Comparison of ENCODE assay signal across 17 cellular contexts in genomic region chr2:236971131-236971850, GRCh38.
DNase-seq lines count a peak whose midpoint lies in the region; ATAC-seq, FAIRE-seq and TF ChIP-seq lines count a peak whose summit lies in the region.
"Had no signal": no experiment of that assay in that cellular context is flagged by ENCODE, and none has a peak within 500 bp of the region (broad histone marks: within the 10 kb centered on the region; RNA-seq: fewer than 3 reads in every experiment).

No MANE protein-coding gene starts in this region.

- H4K20me1 ChIP-seq in H1 (replicated peaks in 1 of 2; ENCODE audit: control insufficient read depth in 1 of 2, insufficient read depth in 2 of 2, low read length in 2 of 2) = no peaks in the 10 kb centered on the region

- TF ChIP-seq CTCF in H1 (IDR thresholded peaks at IDR 0.05; ENCODE audit: control extremely low read depth in 1 of 3, insufficient read depth in 1 of 3, low read depth in 1 of 3, low read length in 3 of 3) (no peak), lower lobe of right lung (IDR thresholded peaks at IDR 0.05) (no peak), upper lobe of left lung (IDR thresholded peaks at IDR 0.05) (no peak), D721Med (IDR thresholded peaks at IDR 0.05; ENCODE audit: insufficient read depth, missing control alignments) (no peak)

- H3K27me3 ChIP-seq in H1 (replicated peaks in 1 of 4; ENCODE audit: control insufficient read depth in 3 of 4, extremely low read depth in 1 of 4, insufficient read depth in 3 of 4, low read length in 3 of 4) (no peaks in the 10 kb centered on the region), lower lobe of right lung (ENCODE audit: low read depth) (no peaks in the 10 kb centered on the region), upper lobe of left lung (no peaks in the 10 kb centered on the region)
- H3K27me3 ChIP-seq: Peyer's patch had no signal

- H3K23me2 ChIP-seq in H1 (ENCODE audit: low read depth, low read length) = no peaks in the 10 kb centered on the region

- no peak overlapping the region for H4K8ac ChIP-seq in H1 (ENCODE audit: extremely low read depth, insufficient read depth, low read length)

- H2AK5ac ChIP-seq in H1 (ENCODE audit: low read depth, low read length) = no peak overlapping the region

- no peak overlapping the region; the same call in 1 of the 2 replicates for H2BK5ac ChIP-seq in H1 (ENCODE audit: low read depth, low read length)

- no peak overlapping the region for H4K5ac ChIP-seq in H1 (ENCODE audit: insufficient read length, low read depth, low read length)

- DNase-seq in activated CD8-positive, alpha-beta memory T cell treated with anti-CD3 and anti-CD28 coated beads for 24 hours = peak; percentile 17
- no peak for DNase-seq in activated CD8-positive, alpha-beta memory T cell treated with anti-CD3 and anti-CD28 coated beads, Interleukin-2, amount 50 U/mL, for 48 hours
- DNase-seq in H1 (ENCODE audit: low read depth in 1 of 2, low spot score in 2 of 2) (no peak), lower lobe of right lung (peak; percentile 81), upper lobe of left lung (peak in 1 of 2 donors; percentile 83), 8988T (no peak), D721Med (ENCODE audit: insufficient read length, low spot score) (no peak), D341Med (ENCODE audit: low spot score) (no peak)
- DNase-seq: activated CD4-positive, alpha-beta T cell treated with anti-CD3 and anti-CD28 coated beads, Interleukin-2, amount 50 U/mL, for 48 hours; activated effector memory CD4-positive, alpha-beta T cell treated with Interleukin-2 at 50 U/mL for 16 hours; Calu3; natural killer cell; NCI-H1105 had no signal

- no peak for TF ChIP-seq EP300 in H1 (IDR thresholded peaks at IDR 0.05; ENCODE audit: borderline replicate concordance in 1 of 2, low read depth in 2 of 2, low read length in 2 of 2)
- peak in 1 of 4 donors; percentile 67 for TF ChIP-seq EP300 in upper lobe of left lung (IDR thresholded peaks at IDR 0.05)

- no peak overlapping the region for H3K4ac ChIP-seq in H1 (replicated peaks; ENCODE audit: insufficient read length, low read depth, low read length)

- no peak overlapping the region for H3K23ac ChIP-seq in H1 (ENCODE audit: insufficient read length)

- H3K4me3 ChIP-seq in H1 (ENCODE audit: extremely low read depth in 1 of 4, insufficient read depth in 2 of 4, low read depth in 3 of 4, low read length in 4 of 4) (no peak overlapping the region), lower lobe of right lung (no peak overlapping the region), upper lobe of left lung (no peak overlapping the region)
- H3K4me3 ChIP-seq: A549, Peyer's patch had no signal

- TF ChIP-seq POLR2A in H1 (IDR thresholded peaks at IDR 0.05; ENCODE audit: control extremely low read depth in 1 of 2, low read depth in 2 of 2, low read length in 2 of 2) (no peak), upper lobe of left lung (IDR thresholded peaks at IDR 0.05) (peak in 1 of 4 donors; percentile 5)

- H2BK20ac ChIP-seq in H1 (ENCODE audit: low read length) = no peak overlapping the region

- no peak overlapping the region for H2BK120ac ChIP-seq in H1 (replicated peaks; ENCODE audit: low read depth, low read length)

- intact Hi-C loops in lower lobe of right lung (cut with DNase I) = no loop called here

- peak; percentile 75 to 82 for ATAC-seq in lower lobe of right lung
- peak; percentile 41 to 61 for ATAC-seq in upper lobe of left lung (ENCODE audit: low FRiP score in 2 of 2)
- ATAC-seq: A549, natural killer cell had no signal

- H2BK15ac ChIP-seq in H1 (ENCODE audit: low read length) = 0 out of 2 replicates have a peak overlapping the region, but pooled peaks have one; percentile 88

- H4K91ac ChIP-seq in H1 (replicated peaks; ENCODE audit: insufficient read length, low read length) = no peak overlapping the region

- no peaks in the 10 kb centered on the region for H3K79me1 ChIP-seq in H1 (ENCODE audit: low read depth, low read length)

- no peak overlapping the region for H3K4me2 ChIP-seq in H1 (ENCODE audit: insufficient read depth in 1 of 2, low read depth in 2 of 2, low read length in 2 of 2)

- H3K9ac ChIP-seq in H1 (replicated peaks in 1 of 4; ENCODE audit: extremely low read depth in 1 of 4, low read depth in 3 of 4, low read length in 3 of 4) = no peak overlapping the region

- no peak overlapping the region for H3K27ac ChIP-seq in H1 (ENCODE audit: low read depth, low read length)
- peak overlapping the region; percentile 53 for H3K27ac ChIP-seq in lower lobe of right lung
- peak overlapping the region; percentile 37 to 84 (median 64) for H3K27ac ChIP-seq in upper lobe of left lung

- POLR2A ChIA-PET in H1 (lab: Charles Lee; ENCODE audit: partially characterized antibody) = no interaction called here

- WGBS in H1 (ENCODE audit: extremely low coverage in 1 of 2, insufficient coverage in 1 of 2, insufficient read length in 1 of 2, insufficient replicate concordance in 2 of 2, low coverage in 1 of 2, low lambda C conversion rate in 2 of 2, missing lambda C conversion rate in 1 of 2), 2 experiments = 87% methylated on average over 15 of the region's 15 CpGs; no CpG with 5 or more reads in 1 of the 2 experiments
- WGBS in upper lobe of left lung, 2 donors = 63 to 65% methylated on average over 15 of the region's 15 CpGs

- CTCF ChIA-PET in H1 (lab: Charles Lee; ENCODE audit: partially characterized antibody) = interaction anchor here (0.8 to 1.4 kb wide), 2 partner anchors 11 to 662 kb away, joined by 3 to 4 read pairs; no protein-coding TSS in a partner anchor

- H3K36me3 ChIP-seq in H1 (ENCODE audit: control insufficient read depth in 2 of 4, insufficient read depth in 4 of 4, low read length in 3 of 4) = no peaks in the 10 kb centered on the region
- H3K36me3 ChIP-seq in lower lobe of right lung = no peaks in the 10 kb centered on the region
- H3K36me3 ChIP-seq in upper lobe of left lung = no peaks in the 10 kb centered on the region
- H3K36me3 ChIP-seq: Peyer's patch had no signal

- no peak overlapping the region for H2AFZ ChIP-seq in H1 (ENCODE audit: low read length)

- H3K9me3 ChIP-seq in H1 (ENCODE audit: insufficient read depth in 2 of 2, low read depth in 1 of 2, low read length in 1 of 2) (no peaks in the 10 kb centered on the region), lower lobe of right lung (no peaks in the 10 kb centered on the region), upper lobe of left lung (no peaks in the 10 kb centered on the region)
- H3K9me3 ChIP-seq: A549, Peyer's patch had no signal

- no peak for FAIRE-seq in H1 (lab: Jason Lieb, UNC)
- no peak for FAIRE-seq in D721Med (lab: Jason Lieb, UNC)
- FAIRE-seq: A549, astrocyte, HTR-8/SVneo had no signal

- no peak for TF ChIP-seq RAD21 in H1 (IDR thresholded peaks at IDR 0.05 in 1 of 2, conservative IDR thresholded peaks at IDR 0.05 in 1 of 2; ENCODE audit: low read depth in 2 of 2, low read length in 2 of 2)

- no peak overlapping the region for H3K18ac ChIP-seq in H1 (ENCODE audit: extremely low read depth, low read length)

- no peak overlapping the region for H3K56ac ChIP-seq in H1 (replicated peaks; ENCODE audit: insufficient read length, low read depth, low read length)

- H3K14ac ChIP-seq in H1 (ENCODE audit: insufficient read length) = no peak overlapping the region

- H2BK12ac ChIP-seq in H1 (ENCODE audit: low read depth, low read length) = no peak overlapping the region

- H3K79me2 ChIP-seq in H1 (ENCODE audit: control insufficient read depth in 1 of 2, insufficient read depth in 2 of 2, low read length in 2 of 2) = no peaks in the 10 kb centered on the region

- H3K4me1 ChIP-seq in H1 (replicated peaks in 1 of 4; ENCODE audit: control insufficient read depth in 3 of 4, insufficient read depth in 4 of 4, low read length in 3 of 4) (peaks cover 0 to 15% (median 4%) of the 10 kb centered on the region in 4 experiments; a peak in 4 of 7 replicates), lower lobe of right lung (peaks cover 44% of the 10 kb centered on the region), upper lobe of left lung (peaks cover 16 to 23% (median 18%) of the 10 kb centered on the region in 4 donors)

TF ChIP-seq in H1, 55 proteins besides CTCF, POLR2A, EP300 and RAD21:
- no peak for TF ChIP-seq ASH2L (IDR thresholded peaks at IDR 0.05; ENCODE audit: low read length)
- TF ChIP-seq EZH2 (IDR thresholded peaks at IDR 0.05; ENCODE audit: low read depth, low read length, severe bottlenecking) = no peak
- TF ChIP-seq, protein P1, sequence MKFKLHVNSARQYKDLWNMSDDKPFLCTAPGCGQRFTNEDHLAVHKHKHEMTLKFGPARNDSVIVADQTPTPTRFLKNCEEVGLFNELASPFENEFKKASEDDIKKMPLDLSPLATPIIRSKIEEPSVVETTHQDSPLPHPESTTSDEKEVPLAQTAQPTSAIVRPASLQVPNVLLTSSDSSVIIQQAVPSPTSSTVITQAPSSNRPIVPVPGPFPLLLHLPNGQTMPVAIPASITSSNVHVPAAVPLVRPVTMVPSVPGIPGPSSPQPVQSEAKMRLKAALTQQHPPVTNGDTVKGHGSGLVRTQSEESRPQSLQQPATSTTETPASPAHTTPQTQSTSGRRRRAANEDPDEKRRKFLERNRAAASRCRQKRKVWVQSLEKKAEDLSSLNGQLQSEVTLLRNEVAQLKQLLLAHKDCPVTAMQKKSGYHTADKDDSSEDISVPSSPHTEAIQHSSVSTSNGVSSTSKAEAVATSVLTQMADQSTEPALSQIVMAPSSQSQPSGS (IDR thresholded peaks at IDR 0.05; ENCODE audit: low read length) = no peak
- TF ChIP-seq GABPA (IDR thresholded peaks at IDR 0.05; ENCODE audit: borderline replicate concordance, insufficient read depth, low read length) = no peak
- no peak for TF ChIP-seq BCL11A (IDR thresholded peaks at IDR 0.05; ENCODE audit: low read depth in 2 of 2, low read length in 2 of 2)
- no peak for TF ChIP-seq USF2 (IDR thresholded peaks at IDR 0.05; ENCODE audit: low read length)
- no peak for TF ChIP-seq NANOG (IDR thresholded peaks at IDR 0.05; ENCODE audit: insufficient read depth, low read depth, low read length, poor library complexity, severe bottlenecking)
- TF ChIP-seq HDAC2 (IDR thresholded peaks at IDR 0.05; ENCODE audit: borderline replicate concordance in 1 of 2, low read depth in 2 of 2, low read length in 2 of 2) = no peak
- TF ChIP-seq HDAC6 (IDR thresholded peaks at IDR 0.05; ENCODE audit: low read depth, low read length) = no peak

Comparison
In these comparisons a context has a peak if more than half of its experiments do, and no peak if none do; other contexts are left out.
1. DNase-seq: peak in activated CD8-positive, alpha-beta memory T cell treated with anti-CD3 and anti-CD28 coated beads for 24 hours (single experiment) and lower lobe of right lung (single experiment); none in activated CD8-positive, alpha-beta memory T cell treated with anti-CD3 and anti-CD28 coated beads, Interleukin-2, amount 50 U/mL, for 48 hours (single experiment), H1 (0 of 2), 8988T (single experiment), D721Med (single experiment) and D341Med (single experiment).